Comparison of ENCODE assay signal across 13 cellular contexts in genomic region chr19:3457531-3458228, GRCh38. TPM values are rescaled to one million over a fixed set of nuclear protein-coding genes. Genes with fewer than 3 reads are reported as not detected.
DNase-seq lines count a peak whose midpoint lies in the region; ATAC-seq and TF ChIP-seq lines count a peak whose summit lies in the region.
"Had no signal": no experiment of that assay in that cellular context is flagged by ENCODE, and none has a peak within 500 bp of the region (broad histone marks: within the 10 kb centered on the region; RNA-seq: fewer than 3 reads in every experiment).

No MANE protein-coding gene starts in this region.

- no peaks in the 10 kb centered on the region for H3K27me3 ChIP-seq in KMS-11 (ENCODE audit: insufficient read depth, low read depth)
- H3K27me3 ChIP-seq in duodenal mucosa (ENCODE audit: control insufficient read depth in 1 of 2, insufficient read depth in 2 of 2, low read length in 2 of 2): no peaks in the 10 kb centered on the region
- H3K27me3 ChIP-seq in mesenchymal stem cell (ENCODE audit: control insufficient read depth in 1 of 2, insufficient read depth in 1 of 2, low read length in 2 of 2): no peaks in the 10 kb centered on the region
- no peaks in the 10 kb centered on the region for H3K27me3 ChIP-seq in SJCRH30

- CTCF ChIA-PET in activated CD8-positive, alpha-beta T cell treated with anti-CD3 and anti-CD28 coated beads for 36 hours (lab: Charles Lee): no interaction called here

- H2BK12ac ChIP-seq in mesenchymal stem cell (ENCODE audit: low read length in 2 of 2): peak overlapping the region; percentile 15 to 99

- H4K20me1 ChIP-seq in KMS-11 (ENCODE audit: insufficient read depth): no peaks in the 10 kb centered on the region

- H2AFZ ChIP-seq in KMS-11 (ENCODE audit: low read depth): no peak overlapping the region
- no peak overlapping the region for H2AFZ ChIP-seq in mesenchymal stem cell (ENCODE audit: low read depth, low read length)

- no peak overlapping the region for H3K23ac ChIP-seq in mesenchymal stem cell (ENCODE audit: low read length in 2 of 2)

- H2AK5ac ChIP-seq in mesenchymal stem cell (ENCODE audit: low read length, severe bottlenecking): peak overlapping the region; percentile 54

- DNase-seq in mesenchymal stem cell: peak; percentile 69
- peak in 1 of 49 donors; percentile 26 for DNase-seq in substantia nigra (lab: John Stamatoyannopoulos, UW)
- no peak for DNase-seq in CD1c-positive myeloid dendritic cell (ENCODE audit: extremely low spot score)
- DNase-seq in SJCRH30: no peak
- DNase-seq in activated gamma-delta T cell (lab: John Stamatoyannopoulos, UW): no peak
- no peak for DNase-seq in activated CD8-positive, alpha-beta T cell treated with anti-CD3 and anti-CD28 coated beads for 36 hours
- DNase-seq: NCI-H1694; stimulated activated CD4-positive, alpha-beta T cell treated with anti-CD3 and anti-CD28 coated beads, Interleukin-15, amount 100 ng/mL, for 24 hours; WERI-Rb-1 had no signal

- H3K4me1 ChIP-seq in KMS-11 (ENCODE audit: low read depth, poor library complexity, severe bottlenecking): peaks cover 44% of the 10 kb centered on the region
- peaks cover 3 to 5% of the 10 kb centered on the region in 2 donors for H3K4me1 ChIP-seq in duodenal mucosa (ENCODE audit: control insufficient read depth in 1 of 2, insufficient read depth in 2 of 2, low read length in 2 of 2)
- H3K4me1 ChIP-seq in mesenchymal stem cell (ENCODE audit: control insufficient read depth, insufficient read depth, low read depth, low read length): peaks cover 35% of the 10 kb centered on the region
- H3K4me1 ChIP-seq in SJCRH30: no peaks in the 10 kb centered on the region

- peaks cover 42% of the 10 kb centered on the region for H3K79me1 ChIP-seq in mesenchymal stem cell (replicated peaks; ENCODE audit: low read length, poor library complexity, severe bottlenecking)

- H3K4me3 ChIP-seq in KMS-11 (IDR thresholded peaks at IDR 0.05; ENCODE audit: insufficient read depth, low read depth, low read length): no peak overlapping the region
- H3K4me3 ChIP-seq in duodenal mucosa (ENCODE audit: low read depth in 1 of 2, low read length in 2 of 2): no peak overlapping the region
- no peak overlapping the region for H3K4me3 ChIP-seq in mesenchymal stem cell (ENCODE audit: insufficient read depth in 1 of 2, low read depth in 1 of 2, low read length in 2 of 2)
- no peak overlapping the region for H3K4me3 ChIP-seq in SJCRH30

- H3K14ac ChIP-seq in mesenchymal stem cell (ENCODE audit: low read length in 2 of 2): peak overlapping the region in 1 of 2 experiments; percentile 31

- no peaks in the 10 kb centered on the region for H3K9me3 ChIP-seq in duodenal mucosa (ENCODE audit: control insufficient read depth in 1 of 2, low read length in 2 of 2)
- no peaks in the 10 kb centered on the region for H3K9me3 ChIP-seq in mesenchymal stem cell (ENCODE audit: control insufficient read depth, low read length)
- no peaks in the 10 kb centered on the region for H3K9me3 ChIP-seq in SJCRH30 (replicated peaks)

- H3K9me3 Mint-ChIP-seq in activated CD8-positive, alpha-beta T cell treated with anti-CD3 and anti-CD28 coated beads for 36 hours: no peaks in the 10 kb centered on the region
- H3K9me3 Mint-ChIP-seq: activated T-helper 17 cell treated with anti-CD3 and anti-CD28 coated beads, Interleukin-2, amount 50 U/mL, for 72 hours had no signal

- intact Hi-C loops in activated CD8-positive, alpha-beta T cell treated with anti-CD3 and anti-CD28 coated beads for 36 hours (cut with micrococcal nuclease): no loop called here

- peak overlapping the region; percentile 42 to 89 for H3K4ac ChIP-seq in mesenchymal stem cell (ENCODE audit: low read depth in 1 of 2, low read length in 2 of 2)

- no peaks in the 10 kb centered on the region for H3K27me3 Mint-ChIP-seq in activated CD8-positive, alpha-beta T cell treated with anti-CD3 and anti-CD28 coated beads for 36 hours
- H3K27me3 Mint-ChIP-seq: activated T-helper 17 cell treated with anti-CD3 and anti-CD28 coated beads, Interleukin-2, amount 50 U/mL, for 72 hours had no signal

- no peak overlapping the region; the same call in 1 of the 2 replicates for H3K9ac ChIP-seq in KMS-11
- H3K9ac ChIP-seq in duodenal mucosa (ENCODE audit: low read depth in 1 of 2, low read length in 2 of 2): no peak overlapping the region
- H3K9ac ChIP-seq in mesenchymal stem cell (ENCODE audit: low read length): peak overlapping the region; percentile 66

- peak overlapping the region; percentile 31 to 92 for H3K18ac ChIP-seq in mesenchymal stem cell (ENCODE audit: low read depth in 1 of 2, low read length in 2 of 2)

- no peak overlapping the region for H3K27ac Mint-ChIP-seq in activated CD8-positive, alpha-beta T cell treated with anti-CD3 and anti-CD28 coated beads for 36 hours
- H3K27ac Mint-ChIP-seq: activated T-helper 17 cell treated with anti-CD3 and anti-CD28 coated beads, Interleukin-2, amount 50 U/mL, for 72 hours had no signal

- POLR2A ChIA-PET in activated CD8-positive, alpha-beta T cell treated with anti-CD3 and anti-CD28 coated beads for 36 hours (lab: Charles Lee): interaction anchor here (0.6 kb wide), 1 partner anchor 30 kb away, joined by 4 read pairs; no protein-coding TSS in a partner anchor

- H3K4me2 ChIP-seq in KMS-11 (peak overlapping the region; percentile 75), mesenchymal stem cell (ENCODE audit: low read length, poor library complexity, severe bottlenecking) (peak overlapping the region; percentile 31)

- no peak overlapping the region for H4K8ac ChIP-seq in mesenchymal stem cell (ENCODE audit: low read length)

- no peak overlapping the region for H3K4me3 Mint-ChIP-seq in activated CD8-positive, alpha-beta T cell treated with anti-CD3 and anti-CD28 coated beads for 36 hours
- H3K4me3 Mint-ChIP-seq: activated T-helper 17 cell treated with anti-CD3 and anti-CD28 coated beads, Interleukin-2, amount 50 U/mL, for 72 hours had no signal

- peak overlapping the region; percentile 26 for H3K27ac ChIP-seq in KMS-11
- peak overlapping the region; percentile 20 for H3K27ac ChIP-seq in duodenal mucosa (ENCODE audit: low read depth, low read length)
- H3K27ac ChIP-seq in mesenchymal stem cell (ENCODE audit: low read length, poor library complexity, severe bottlenecking): peak overlapping the region; percentile 68
- H3K27ac ChIP-seq in substantia nigra (ENCODE audit: low read depth, low read length, poor library complexity, severe bottlenecking): peak overlapping the region; percentile 79
- H3K27ac ChIP-seq in SJCRH30: no peak overlapping the region
- H3K27ac ChIP-seq: WERI-Rb-1 had no signal

- H3K36me3 Mint-ChIP-seq in activated CD8-positive, alpha-beta T cell treated with anti-CD3 and anti-CD28 coated beads for 36 hours (ENCODE audit: low read depth): peaks cover 7% of the 10 kb centered on the region

- no peak for ATAC-seq in activated CD8-positive, alpha-beta T cell treated with anti-CD3 and anti-CD28 coated beads for 36 hours
- ATAC-seq: activated T-helper 17 cell treated with anti-CD3 and anti-CD28 coated beads, Interleukin-2, amount 50 U/mL, for 72 hours had no signal

- WGBS in mesenchymal stem cell: 12% methylated on average over 18 of the region's 22 CpGs

- H3K4me1 Mint-ChIP-seq in activated CD8-positive, alpha-beta T cell treated with anti-CD3 and anti-CD28 coated beads for 36 hours (ENCODE audit: low read depth): no peaks in the 10 kb centered on the region
- H3K4me1 Mint-ChIP-seq: activated T-helper 17 cell treated with anti-CD3 and anti-CD28 coated beads, Interleukin-2, amount 50 U/mL, for 72 hours had no signal

- H2BK5ac ChIP-seq in mesenchymal stem cell (ENCODE audit: low read depth, low read length, poor library complexity, severe bottlenecking): peak overlapping the region; percentile 35

- peak overlapping the region; percentile 15 for H4K91ac ChIP-seq in mesenchymal stem cell (ENCODE audit: low read length)

- H3K36me3 ChIP-seq in KMS-11 (ENCODE audit: insufficient read depth) (no peaks in the 10 kb centered on the region), duodenal mucosa (ENCODE audit: control insufficient read depth in 1 of 2, insufficient read depth in 2 of 2, low read length in 2 of 2) (peaks cover 6 to 27% of the 10 kb centered on the region in 2 donors), mesenchymal stem cell (ENCODE audit: control insufficient read depth in 1 of 2, insufficient read depth in 2 of 2, low read depth in 1 of 2, low read length in 2 of 2) (peaks cover 55 to 61% of the 10 kb centered on the region in 2 experiments), SJCRH30 (peaks cover 21% of the 10 kb centered on the region)

- H2BK15ac ChIP-seq in mesenchymal stem cell (ENCODE audit: low read depth, poor library complexity, severe bottlenecking): no peak overlapping the region

- no peak for TF ChIP-seq CTCF in KMS-11 (conservative IDR thresholded peaks at IDR 0.05; ENCODE audit: low read depth, low read length)
- TF ChIP-seq CTCF in activated CD8-positive, alpha-beta T cell treated with anti-CD3 and anti-CD28 coated beads for 36 hours (IDR thresholded peaks at IDR 0.05): no peak

- H2BK120ac ChIP-seq in mesenchymal stem cell (ENCODE audit: low read depth, low read length): peak overlapping the region; percentile 94

- no peaks in the 10 kb centered on the region for H3K79me2 ChIP-seq in KMS-11 (ENCODE audit: insufficient read depth, low read depth)

RNA-seq across cellular contexts. Expression of gene SMIM24, which starts 22.6 kb away (rescaled TPM):
- 0.18 TPM for polyA plus RNA-seq in mesenchymal stem cell (2013, experiment 1 of 2)
- not detected for polyA plus RNA-seq in mesenchymal stem cell (2013, experiment 2 of 2)
- not detected in 2 replicates for total RNA-seq in SJCRH30 (2014; rRNA removed; shearing (Covaris generic))
- 1 to 10 TPM; 1.6 to 3.8 TPM for total RNA-seq in activated CD8-positive, alpha-beta T cell treated with anti-CD3 and anti-CD28 coated beads for 36 hours

RNA-seq across cellular contexts. Expression of gene SMIM44, which starts 25.6 kb away (rescaled TPM):
- not detected for polyA plus RNA-seq in mesenchymal stem cell (2013, experiment 1 of 2)
- not detected for polyA plus RNA-seq in mesenchymal stem cell (2013, experiment 2 of 2)
- not detected in 2 replicates for total RNA-seq in SJCRH30 (2014; rRNA removed; shearing (Covaris generic))
- total RNA-seq in activated CD8-positive, alpha-beta T cell treated with anti-CD3 and anti-CD28 coated beads for 36 hours: not detected
- total RNA-seq: activated T-helper 17 cell treated with anti-CD3 and anti-CD28 coated beads, Interleukin-2, amount 50 U/mL, for 72 hours; mesenteric fat pad had no signal

RNA-seq across cellular contexts. Expression of gene DOHH, which starts 42.8 kb away (rescaled TPM):
- polyA plus RNA-seq in mesenchymal stem cell (2013, experiment 1 of 2): 4.2 TPM
- 3.8 TPM for polyA plus RNA-seq in mesenchymal stem cell (2013, experiment 2 of 2)
- 11.7 and 12.3 TPM in 2 replicates for total RNA-seq in SJCRH30 (2014; rRNA removed; shearing (Covaris generic))
- 10 to 100 TPM; 15.7 to 17.0 TPM for total RNA-seq in activated CD8-positive, alpha-beta T cell treated with anti-CD3 and anti-CD28 coated beads for 36 hours

RNA-seq across cellular contexts. Expression of gene FZR1, which starts 48.4 kb away (rescaled TPM):
- polyA plus RNA-seq in mesenchymal stem cell (2013, experiment 1 of 2): 30.7 TPM
- 28.8 TPM for polyA plus RNA-seq in mesenchymal stem cell (2013, experiment 2 of 2)
- 31.4 and 31.8 TPM in 2 replicates for total RNA-seq in SJCRH30 (2014; rRNA removed; shearing (Covaris generic))
- total RNA-seq in activated CD8-positive, alpha-beta T cell treated with anti-CD3 and anti-CD28 coated beads for 36 hours: 10 to 100 TPM; 39.9 to 40.9 TPM
